ENCODE assay signal across 41 cellular contexts in the genomic region with DNA sequence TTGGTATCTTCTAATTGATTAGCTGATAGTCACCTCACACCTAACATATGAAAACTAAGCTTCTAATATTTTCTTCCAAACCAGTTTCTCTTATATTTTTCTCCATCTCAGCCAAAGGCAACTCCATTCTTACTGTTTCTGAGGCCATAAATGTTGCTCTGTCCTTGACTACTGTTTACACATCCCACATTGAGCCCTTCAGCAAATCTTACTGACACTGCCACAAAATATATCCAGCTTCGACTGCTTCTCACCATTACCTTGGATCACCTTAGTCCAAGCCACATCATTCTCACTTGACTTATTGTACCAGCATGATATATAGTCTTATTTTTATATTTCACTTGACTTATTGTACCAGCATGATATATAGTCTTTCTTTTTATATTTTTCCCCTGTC.
"Had no signal": no experiment of that assay in that cellular context is flagged by ENCODE, and none has a peak within 500 bp of the region (broad histone marks: within the 10 kb centered on the region; RNA-seq: fewer than 3 reads in every experiment).

No MANE protein-coding gene starts in this region.

- FAIRE-seq: astrocyte, bronchial epithelial cell had no signal

- DNase-seq: activated effector memory CD4-positive, alpha-beta T cell treated with anti-CD3 and anti-CD28 coated beads, Interleukin-2, amount 50 U/mL, for 16 hours; activated effector memory CD4-positive, alpha-beta T cell treated with Interleukin-2 at 50 U/mL for 16 hours; activated gamma-delta T cell; activated gamma-delta T cell treated with Interleukin-2 at 50 U/mL for 16 hours; activated naive CD4-positive, alpha-beta T cell; activated naive CD4-positive, alpha-beta T cell treated with anti-CD3 and anti-CD28 coated beads for 36 hours; activated naive CD4-positive, alpha-beta T cell treated with anti-CD3 and anti-CD28 coated beads, Interleukin-2, amount 10 ng/mL, durations not matched to agents 7 days and 5 days; activated naive CD4-positive, alpha-beta T cell treated with anti-CD3 and anti-CD28 coated beads, Interleukin-2, amount 50 U/mL, for 16 hours; activated naive CD4-positive, alpha-beta T cell treated with Interleukin-2 at 50 U/mL for 16 hours; activated naive CD8-positive, alpha-beta T cell treated with anti-CD3 and anti-CD28 coated beads for 36 hours; activated naive CD8-positive, alpha-beta T cell treated with anti-CD3 and anti-CD28 coated beads, Interleukin-2, amount 10 ng/mL, durations not matched to agents 7 days and 5 days; activated naive CD8-positive, alpha-beta T cell treated with anti-CD3 and anti-CD28 coated beads, Interleukin-2, amount 50 U/mL, for 24 hours; activated T-cell treated with anti-CD3 and anti-CD28 coated beads for 4 hours; activated T-cell treated with anti-CD3 and anti-CD28 coated beads, Interleukin-2, amount 50 U/mL, for 1 hour; activated T-cell treated with anti-CD3 and anti-CD28 coated beads, Interleukin-2, amount 50 U/mL, for 24 hours; activated T-cell treated with anti-CD3 and anti-CD28 coated beads, Interleukin-2, amount 50 U/mL, for 4 hours; activated T-cell treated with anti-CD3 and anti-CD28 coated beads, Interleukin-2, amount 50 U/mL, for 48 hours; activated T-cell treated with anti-CD3 and anti-CD28 coated beads, Interleukin-2, amount 50 U/mL, for 72 hours; adrenal gland; amniotic stem cell; amygdala; anterior cingulate cortex; aorta; body of pancreas; brain microvascular endothelial cell; caudate nucleus; central memory CD4-positive, alpha-beta T cell; cerebellar nuclear complex had no signal

- H3K9me3 Mint-ChIP-seq: activated naive CD4-positive, alpha-beta T cell treated with anti-CD3 and anti-CD28 coated beads for 36 hours; activated naive CD4-positive, alpha-beta T cell treated with anti-CD3 and anti-CD28 coated beads, Interleukin-2, amount 10 ng/mL, durations not matched to agents 7 days and 5 days; activated naive CD4-positive, alpha-beta T cell treated with anti-CD3 and anti-CD28 coated beads, Interleukin-2, amount 50 U/mL, for 24 hours; activated naive CD4-positive, alpha-beta T cell treated with anti-CD3 and anti-CD28 coated beads, Interleukin-2, amount 50 U/mL, for 72 hours; activated naive CD8-positive, alpha-beta T cell treated with anti-CD3 and anti-CD28 coated beads for 36 hours; activated naive CD8-positive, alpha-beta T cell treated with anti-CD3 and anti-CD28 coated beads, Interleukin-2, amount 50 U/mL, for 24 hours; activated T-cell treated with anti-CD3 and anti-CD28 coated beads, Interleukin-2, amount 50 U/mL, for 72 hours; activated T-helper 17 cell treated with anti-CD3 and anti-CD28 coated beads, Interleukin-2, amount 50 U/mL, for 72 hours; activated T-helper 2 cell treated with anti-CD3 and anti-CD28 coated beads, Interferon-gamma antibody, Interleukin-2, Interleukin-4, amounts not matched to agents 10 μg/mL and 5 μg/mL and 100 μg/mL, durations not matched to agents 14 hours and 24 hours and 36 hours had no signal

- H3K9me3 ChIP-seq: adrenal gland, ascending aorta, body of pancreas, breast epithelium had no signal

- H3K36me3 ChIP-seq: adrenal gland, ascending aorta, brain microvascular endothelial cell, breast epithelium, cardiac muscle cell had no signal

- H3K36me3 Mint-ChIP-seq: activated naive CD4-positive, alpha-beta T cell treated with anti-CD3 and anti-CD28 coated beads, Interleukin-2, amount 10 ng/mL, durations not matched to agents 7 days and 5 days; activated naive CD4-positive, alpha-beta T cell treated with anti-CD3 and anti-CD28 coated beads, Interleukin-2, amount 50 U/mL, for 24 hours had no signal

- H3K4me3 ChIP-seq: adrenal gland, ascending aorta, body of pancreas, breast epithelium, cardiac muscle cell had no signal

- H3K4me3 Mint-ChIP-seq: activated naive CD4-positive, alpha-beta T cell treated with anti-CD3 and anti-CD28 coated beads for 36 hours; activated naive CD4-positive, alpha-beta T cell treated with anti-CD3 and anti-CD28 coated beads, Interleukin-2, amount 10 ng/mL, durations not matched to agents 7 days and 5 days; activated naive CD4-positive, alpha-beta T cell treated with anti-CD3 and anti-CD28 coated beads, Interleukin-2, amount 50 U/mL, for 24 hours; activated naive CD8-positive, alpha-beta T cell; activated naive CD8-positive, alpha-beta T cell treated with anti-CD3 and anti-CD28 coated beads for 36 hours; activated naive CD8-positive, alpha-beta T cell treated with anti-CD3 and anti-CD28 coated beads, Interleukin-2, amount 10 ng/mL, durations not matched to agents 7 days and 5 days; activated naive CD8-positive, alpha-beta T cell treated with anti-CD3 and anti-CD28 coated beads, Interleukin-2, amount 50 U/mL, for 24 hours; activated T-cell treated with anti-CD3 and anti-CD28 coated beads, Interleukin-2, amount 50 U/mL, for 24 hours; activated T-cell treated with anti-CD3 and anti-CD28 coated beads, Interleukin-2, amount 50 U/mL, for 4 hours; activated T-cell treated with anti-CD3 and anti-CD28 coated beads, Interleukin-2, amount 50 U/mL, for 72 hours; activated T-helper 1 cell treated with anti-CD3 and anti-CD28 coated beads, Interleukin-12 subunit alpha, Interleukin-12 subunit beta, Interleukin-2, Interleukin-4 antibody, amounts not matched to agents 30 ng/mL and 10 ng/mL and 1 ng/mL, durations not matched to agents 14 hours and 24 hours and 36 hours; activated T-helper 17 cell treated with anti-CD3 and anti-CD28 coated beads, Interleukin-2, amount 50 U/mL, for 72 hours; brain; central memory CD8-positive, alpha-beta T cell had no signal

- H3K27ac ChIP-seq: adrenal gland, ascending aorta, body of pancreas, brain microvascular endothelial cell, breast epithelium, cardiac muscle cell had no signal

- H3K27me3 ChIP-seq: adrenal gland, ascending aorta, body of pancreas, brain microvascular endothelial cell, breast epithelium, cardiac muscle cell had no signal

- H3K4me1 Mint-ChIP-seq: activated naive CD4-positive, alpha-beta T cell treated with anti-CD3 and anti-CD28 coated beads, Interleukin-2, amount 10 ng/mL, durations not matched to agents 7 days and 5 days; activated naive CD4-positive, alpha-beta T cell treated with anti-CD3 and anti-CD28 coated beads, Interleukin-2, amount 50 U/mL, for 24 hours; activated T-helper 17 cell treated with anti-CD3 and anti-CD28 coated beads, Interleukin-2, amount 50 U/mL, for 72 hours; brain; central memory CD8-positive, alpha-beta T cell had no signal

- H3K4me1 ChIP-seq: ascending aorta, body of pancreas, breast epithelium had no signal

- ATAC-seq: activated naive CD4-positive, alpha-beta T cell treated with anti-CD3 and anti-CD28 coated beads, Interleukin-2, amount 50 U/mL, for 72 hours; activated naive CD8-positive, alpha-beta T cell treated with anti-CD3 and anti-CD28 coated beads, Interleukin-2, amount 50 U/mL, for 24 hours; activated T-cell treated with anti-CD3 and anti-CD28 coated beads, Interleukin-2, amount 50 U/mL, for 4 hours; activated T-cell treated with anti-CD3 and anti-CD28 coated beads, Interleukin-2, amount 50 U/mL, for 72 hours; activated T-helper 17 cell treated with anti-CD3 and anti-CD28 coated beads, Interleukin-2, amount 50 U/mL, for 72 hours; body of pancreas had no signal

- H3K27ac Mint-ChIP-seq: activated naive CD4-positive, alpha-beta T cell treated with anti-CD3 and anti-CD28 coated beads for 36 hours; activated naive CD4-positive, alpha-beta T cell treated with anti-CD3 and anti-CD28 coated beads, Interleukin-2, amount 10 ng/mL, durations not matched to agents 7 days and 5 days; activated naive CD4-positive, alpha-beta T cell treated with anti-CD3 and anti-CD28 coated beads, Interleukin-2, amount 50 U/mL, for 24 hours; activated naive CD4-positive, alpha-beta T cell treated with anti-CD3 and anti-CD28 coated beads, Interleukin-2, amount 50 U/mL, for 72 hours; activated naive CD8-positive, alpha-beta T cell; activated naive CD8-positive, alpha-beta T cell treated with anti-CD3 and anti-CD28 coated beads for 36 hours; activated naive CD8-positive, alpha-beta T cell treated with anti-CD3 and anti-CD28 coated beads, Interleukin-2, amount 10 ng/mL, durations not matched to agents 7 days and 5 days; activated naive CD8-positive, alpha-beta T cell treated with anti-CD3 and anti-CD28 coated beads, Interleukin-2, amount 50 U/mL, for 24 hours; activated T-cell treated with anti-CD3 and anti-CD28 coated beads, Interleukin-2, amount 50 U/mL, for 24 hours; activated T-cell treated with anti-CD3 and anti-CD28 coated beads, Interleukin-2, amount 50 U/mL, for 72 hours; activated T-helper 1 cell treated with anti-CD3 and anti-CD28 coated beads, Interleukin-12 subunit alpha, Interleukin-12 subunit beta, Interleukin-2, Interleukin-4 antibody, amounts not matched to agents 30 ng/mL and 10 ng/mL and 1 ng/mL, durations not matched to agents 14 hours and 24 hours and 36 hours; activated T-helper 17 cell treated with anti-CD3 and anti-CD28 coated beads, Interleukin-2, amount 50 U/mL, for 72 hours; activated T-helper 2 cell treated with anti-CD3 and anti-CD28 coated beads, Interferon-gamma antibody, Interleukin-2, Interleukin-4, amounts not matched to agents 10 μg/mL and 5 μg/mL and 100 μg/mL, durations not matched to agents 14 hours and 24 hours and 36 hours had no signal

- H3K27me3 Mint-ChIP-seq: activated naive CD4-positive, alpha-beta T cell treated with anti-CD3 and anti-CD28 coated beads, Interleukin-2, amount 10 ng/mL, durations not matched to agents 7 days and 5 days; activated naive CD4-positive, alpha-beta T cell treated with anti-CD3 and anti-CD28 coated beads, Interleukin-2, amount 50 U/mL, for 24 hours; activated naive CD8-positive, alpha-beta T cell; activated naive CD8-positive, alpha-beta T cell treated with anti-CD3 and anti-CD28 coated beads for 36 hours; activated naive CD8-positive, alpha-beta T cell treated with anti-CD3 and anti-CD28 coated beads, Interleukin-2, amount 10 ng/mL, durations not matched to agents 7 days and 5 days; activated naive CD8-positive, alpha-beta T cell treated with anti-CD3 and anti-CD28 coated beads, Interleukin-2, amount 50 U/mL, for 24 hours; activated T-cell treated with anti-CD3 and anti-CD28 coated beads, Interleukin-2, amount 50 U/mL, for 24 hours; activated T-helper 17 cell treated with anti-CD3 and anti-CD28 coated beads, Interleukin-2, amount 50 U/mL, for 72 hours; brain; central memory CD8-positive, alpha-beta T cell had no signal
